8 cellular contexts compared by ENCODE assay signal in genomic region chr5:141951341-141951781, GRCh38. TPM values are rescaled to one million over a fixed set of nuclear protein-coding genes. Genes with fewer than 3 reads are reported as not detected.
A peak's percentile ranks its signal among the peaks of the same experiment; 100 is the strongest.
DNase-seq lines count a peak whose midpoint lies in the region; ATAC-seq and TF ChIP-seq lines count a peak whose summit lies in the region.

No MANE protein-coding gene starts in this region.

- peak; percentile 48 for ATAC-seq in HG03097 (IDR thresholded peaks at IDR 0.05; ENCODE audit: low FRiP score, unreplicated experiment)
- ATAC-seq in heart left ventricle = peak in 3 of 4 donors; percentile 19 to 68 (median 39)
- ATAC-seq in HG02870 (IDR thresholded peaks at IDR 0.05; ENCODE audit: unreplicated experiment) = no peak

- H3K27me3 ChIP-seq in breast epithelium (no peaks in the 10 kb centered on the region), heart left ventricle (no peaks in the 10 kb centered on the region)

- POLR2A ChIA-PET in MCF 10A (lab: Yijun Ruan, JAX) = no interaction called here
- POLR2A ChIA-PET in activated CD4-positive, alpha-beta T cell treated with anti-CD3 and anti-CD28 coated beads, Interleukin-2, amount 10 ng/mL, durations not matched to agents 7 days and 5 days (lab: Charles Lee) = no interaction called here

- H3K9me3 ChIP-seq in breast epithelium (no peaks in the 10 kb centered on the region), heart left ventricle (no peaks in the 10 kb centered on the region)

- TF ChIP-seq CTCF in MCF 10A (IDR thresholded peaks at IDR 0.05; ENCODE audit: unreplicated experiment) (peak; percentile 26), breast epithelium (IDR thresholded peaks at IDR 0.05) (no peak), heart left ventricle (IDR thresholded peaks at IDR 0.05) (peak in 11 of 12 donors; percentile 11 to 42 (median 33))

- H3K27me3 Mint-ChIP-seq in MCF 10A (ENCODE audit: insufficient read depth, unreplicated experiment) = no peaks in the 10 kb centered on the region
- H3K27me3 Mint-ChIP-seq in activated CD4-positive, alpha-beta T cell treated with anti-CD3 and anti-CD28 coated beads, Interleukin-2, amount 10 ng/mL, durations not matched to agents 7 days and 5 days = no peaks in the 10 kb centered on the region

- BruUV-seq in MCF 10A (replicated peaks; lab: Mats Ljungman, UMichigan) = no TSS peak

- H3K36me3 Mint-ChIP-seq in MCF 10A (ENCODE audit: insufficient read depth, unreplicated experiment) = no peaks in the 10 kb centered on the region
- no peaks in the 10 kb centered on the region for H3K36me3 Mint-ChIP-seq in activated CD4-positive, alpha-beta T cell treated with anti-CD3 and anti-CD28 coated beads, Interleukin-2, amount 10 ng/mL, durations not matched to agents 7 days and 5 days (ENCODE audit: low read depth)

- H3K27ac ChIP-seq in breast epithelium (no peak overlapping the region), heart left ventricle (peak overlapping the region in 10 of 12 donors; percentile 19 to 85 (median 58))

- CTCF ChIA-PET in MCF 10A (lab: Yijun Ruan, JAX) = interaction anchor here (0.6 to 19.4 kb wide), 4 partner anchors 7 to 140 kb away, joined by 3 to 519 read pairs (median 80); partner anchors contain the start of genes PCDH1 and PCDH12
- CTCF ChIA-PET in activated CD4-positive, alpha-beta T cell treated with anti-CD3 and anti-CD28 coated beads, Interleukin-2, amount 10 ng/mL, durations not matched to agents 7 days and 5 days (lab: Charles Lee) = interaction anchor here (0.6 to 3.2 kb wide), 5 partner anchors 10 to 259 kb away, joined by 3 to 21 read pairs (median 4); partner anchors contain the start of gene RNF14

- no peak overlapping the region for H3K27ac Mint-ChIP-seq in MCF 10A (ENCODE audit: low read depth, unreplicated experiment)
- H3K27ac Mint-ChIP-seq in activated CD4-positive, alpha-beta T cell treated with anti-CD3 and anti-CD28 coated beads, Interleukin-2, amount 10 ng/mL, durations not matched to agents 7 days and 5 days = peak overlapping the region; percentile 58

- H3K4me1 ChIP-seq in breast epithelium = no peaks in the 10 kb centered on the region
- H3K4me1 ChIP-seq in heart left ventricle = peaks cover 0 to 69% (median 23%) of the 10 kb centered on the region in 12 donors

- no peak for DNase-seq in MCF 10A (ENCODE audit: unreplicated experiment)
- DNase-seq in breast epithelium (ENCODE audit: low spot score in 2 of 2) = no peak
- DNase-seq in activated CD4-positive, alpha-beta T cell treated with anti-CD3 and anti-CD28 coated beads, Interleukin-2, amount 10 ng/mL, durations not matched to agents 7 days and 5 days = peak; percentile 22
- DNase-seq in heart left ventricle = peak in 3 of 5 donors; percentile 42 to 47 (median 46)
- DNase-seq in head of caudate nucleus = no peak
- DNase-seq in NCI-H1092 treated with DMSO at 0.1 percent for 48 hours (lab: John Stamatoyannopoulos, UW) = no peak

- WGBS in heart left ventricle, 4 donors = 17 to 42% (median 26%) methylated on average over 8 to 9 of the region's 9 CpGs

- H3K9me3 Mint-ChIP-seq in MCF 10A (ENCODE audit: unreplicated experiment) = no peaks in the 10 kb centered on the region
- no peaks in the 10 kb centered on the region for H3K9me3 Mint-ChIP-seq in activated CD4-positive, alpha-beta T cell treated with anti-CD3 and anti-CD28 coated beads, Interleukin-2, amount 10 ng/mL, durations not matched to agents 7 days and 5 days

- no peak overlapping the region for H3K4me3 Mint-ChIP-seq in MCF 10A (ENCODE audit: unreplicated experiment)
- H3K4me3 Mint-ChIP-seq in activated CD4-positive, alpha-beta T cell treated with anti-CD3 and anti-CD28 coated beads, Interleukin-2, amount 10 ng/mL, durations not matched to agents 7 days and 5 days = no peak overlapping the region

- H3K4me3 ChIP-seq in breast epithelium = no peak overlapping the region
- H3K4me3 ChIP-seq in heart left ventricle = peak overlapping the region in 8 of 12 donors; percentile 1 to 63 (median 54)

- H3K36me3 ChIP-seq in breast epithelium (no peaks in the 10 kb centered on the region), heart left ventricle (peaks cover 0 to 43% (median 17%) of the 10 kb centered on the region in 9 donors)

- intact Hi-C loops in MCF 10A (cut with micrococcal nuclease) (no loop called here), breast epithelium (cut with DNase I; ENCODE audit: low total_unique reads) (loop anchor here (5.0 kb wide), 1 partner anchor 914 kb away; no protein-coding TSS in a partner anchor), heart left ventricle (cut with DNase I) (no loop called here), head of caudate nucleus (cut with DNase I) (no loop called here)

- TF ChIP-seq POLR2A in breast epithelium (IDR thresholded peaks at IDR 0.05) (no peak), heart left ventricle (IDR thresholded peaks at IDR 0.05) (no peak)

- H3K4me1 Mint-ChIP-seq in MCF 10A (ENCODE audit: insufficient read depth, unreplicated experiment) = no peaks in the 10 kb centered on the region
- peaks cover 29% of the 10 kb centered on the region for H3K4me1 Mint-ChIP-seq in activated CD4-positive, alpha-beta T cell treated with anti-CD3 and anti-CD28 coated beads, Interleukin-2, amount 10 ng/mL, durations not matched to agents 7 days and 5 days

RNA-seq across cellular contexts. Expression of gene PCDH12, which starts 6.6 kb away (rescaled TPM):
- total RNA-seq in MCF 10A (2022) = 0.07 TPM in 1 of 2 replicates, not detected in the other
- 1 to 10 TPM; 1.8 to 5.6 (median 3.5) TPM for total RNA-seq in breast epithelium
- total RNA-seq in activated CD4-positive, alpha-beta T cell treated with anti-CD3 and anti-CD28 coated beads, Interleukin-2, amount 10 ng/mL, durations not matched to agents 7 days and 5 days = under 1 TPM; 0.73 to 0.82 TPM
- total RNA-seq in heart left ventricle = 10 to 100 TPM in 6 of 9 donors, 1 to 10 TPM in 3; 5.0 to 23.9 (median 11.2) TPM
- 1 to 10 TPM; 2.9 to 5.7 TPM for polyA plus RNA-seq in heart left ventricle

RNA-seq across cellular contexts. Expression of gene RNF14, which starts 17.5 kb away (rescaled TPM):
- total RNA-seq in MCF 10A (2022) (78.0 and 81.3 TPM in 2 replicates), breast epithelium (10 to 100 TPM; 43.9 to 80.2 (median 60.6) TPM), heart left ventricle (100 to 1,000 TPM in 5 of 9 donors, 10 to 100 TPM in 4; 88.5 to 131 (median 103) TPM)
- total RNA-seq in activated CD4-positive, alpha-beta T cell treated with anti-CD3 and anti-CD28 coated beads, Interleukin-2, amount 10 ng/mL, durations not matched to agents 7 days and 5 days = 10 to 100 TPM; 28.8 to 33.7 TPM
- polyA plus RNA-seq in heart left ventricle = 100 to 1,000 TPM in 1 of 2 donors, 10 to 100 TPM in 1; 21.3 to 105 TPM

RNA-seq across cellular contexts. Expression of gene DELE1, which starts 27.7 kb away (rescaled TPM):
- 88.1 and 91.3 TPM in 2 replicates for total RNA-seq in MCF 10A (2022)
- 10 to 100 TPM; 74.6 to 95.1 (median 76.7) TPM for total RNA-seq in breast epithelium
- 10 to 100 TPM; 71.5 to 72.1 TPM for total RNA-seq in activated CD4-positive, alpha-beta T cell treated with anti-CD3 and anti-CD28 coated beads, Interleukin-2, amount 10 ng/mL, durations not matched to agents 7 days and 5 days
- 100 to 1,000 TPM in 4 of 9 donors, 10 to 100 TPM in 5; 63.1 to 174 (median 96.0) TPM for total RNA-seq in heart left ventricle
- polyA plus RNA-seq in heart left ventricle = 10 to 100 TPM; 56.8 to 59.1 TPM

Comparison
In these comparisons a context has a peak if more than half of its experiments do, and no peak if none do; other contexts are left out.
1. CTCF ChIP-seq: peak in MCF 10A (single experiment) and heart left ventricle (11 of 12); none in breast epithelium (0 of 3).
2. DNase-seq: peak in activated CD4-positive, alpha-beta T cell treated with anti-CD3 and anti-CD28 coated beads, Interleukin-2, amount 10 ng/mL, durations not matched to agents 7 days and 5 days (single experiment) and heart left ventricle (3 of 5); none in MCF 10A (single experiment), breast epithelium (0 of 2), head of caudate nucleus (0 of 42) and NCI-H1092 treated with DMSO at 0.1 percent for 48 hours (single experiment).
3. H3K27ac ChIP-seq: peak in heart left ventricle (10 of 12); none in breast epithelium (0 of 2).
4. H3K4me3 ChIP-seq: peak in heart left ventricle (8 of 12); none in breast epithelium (0 of 3).